ENCODE assay signal across 1 cellular context in the genomic region with DNA sequence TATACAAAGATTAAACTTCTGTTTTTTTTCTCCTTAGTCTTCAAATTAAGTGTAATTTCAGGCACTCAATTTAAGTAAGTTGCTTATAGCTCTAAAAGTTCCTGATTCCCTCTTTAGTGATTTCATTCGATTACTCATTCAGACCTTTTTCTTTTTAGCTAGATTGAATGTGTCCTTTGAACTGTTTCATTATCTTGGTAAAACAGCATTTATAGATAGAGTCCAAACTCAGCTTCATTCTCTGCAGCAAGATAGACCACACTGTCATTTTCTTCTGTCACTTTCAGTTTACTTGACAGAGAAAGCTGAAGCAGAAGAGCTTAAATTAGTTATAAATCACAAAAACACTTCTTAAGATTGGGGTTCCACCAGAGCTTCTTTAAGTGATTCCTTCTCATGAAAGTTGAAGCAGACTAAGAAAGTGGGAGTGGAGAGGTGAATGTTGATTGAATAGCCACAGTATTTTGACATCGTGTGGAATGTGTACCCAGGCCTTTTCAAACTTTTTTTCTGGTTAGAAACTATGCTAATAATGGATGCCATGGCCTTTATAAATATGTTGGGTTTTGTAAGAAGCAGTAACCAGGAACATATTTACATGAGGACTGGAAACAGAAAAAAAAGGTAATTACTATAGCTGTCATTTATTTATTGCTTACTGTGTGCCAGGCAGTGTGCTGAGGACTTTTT.
TF ChIP-seq lines count a peak whose summit lies in the region.

No MANE protein-coding gene starts in this region.

TF ChIP-seq in HepG2, 621 proteins besides CTCF, POLR2A, EP300 and RAD21:
- TF ChIP-seq MTA1 (CRISPR knock-in tag; IDR thresholded peaks at IDR 0.05; ENCODE audit: borderline replicate concordance) (no peak), ZNF33B (CRISPR knock-in tag; IDR thresholded peaks at IDR 0.05) (no peak), CEBPB (IDR thresholded peaks at IDR 0.05; ENCODE audit: borderline replicate concordance, low read depth, low read length) (no peak), TOPORS (CRISPR knock-in tag; IDR thresholded peaks at IDR 0.05) (no peak), SRF (IDR thresholded peaks at IDR 0.05; ENCODE audit: low read depth, low read length) (no peak), ISX (CRISPR knock-in tag; conservative IDR thresholded peaks at IDR 0.05) (no peak), ZC3H13 (CRISPR knock-in tag; IDR thresholded peaks at IDR 0.05) (no peak), AGO1 (IDR thresholded peaks at IDR 0.05; ENCODE audit: low read depth, low read length, poor library complexity, severe bottlenecking) (no peak), ZNF251 (CRISPR knock-in tag; IDR thresholded peaks at IDR 0.05) (no peak), DNMT1 (CRISPR knock-in tag; IDR thresholded peaks at IDR 0.05) (no peak), ZNF124 (CRISPR knock-in tag; IDR thresholded peaks at IDR 0.05) (no peak), RBM39 (IDR thresholded peaks at IDR 0.05; ENCODE audit: low read depth, low read length, poor library complexity, severe bottlenecking) (no peak)
- TF ChIP-seq, protein P1, sequence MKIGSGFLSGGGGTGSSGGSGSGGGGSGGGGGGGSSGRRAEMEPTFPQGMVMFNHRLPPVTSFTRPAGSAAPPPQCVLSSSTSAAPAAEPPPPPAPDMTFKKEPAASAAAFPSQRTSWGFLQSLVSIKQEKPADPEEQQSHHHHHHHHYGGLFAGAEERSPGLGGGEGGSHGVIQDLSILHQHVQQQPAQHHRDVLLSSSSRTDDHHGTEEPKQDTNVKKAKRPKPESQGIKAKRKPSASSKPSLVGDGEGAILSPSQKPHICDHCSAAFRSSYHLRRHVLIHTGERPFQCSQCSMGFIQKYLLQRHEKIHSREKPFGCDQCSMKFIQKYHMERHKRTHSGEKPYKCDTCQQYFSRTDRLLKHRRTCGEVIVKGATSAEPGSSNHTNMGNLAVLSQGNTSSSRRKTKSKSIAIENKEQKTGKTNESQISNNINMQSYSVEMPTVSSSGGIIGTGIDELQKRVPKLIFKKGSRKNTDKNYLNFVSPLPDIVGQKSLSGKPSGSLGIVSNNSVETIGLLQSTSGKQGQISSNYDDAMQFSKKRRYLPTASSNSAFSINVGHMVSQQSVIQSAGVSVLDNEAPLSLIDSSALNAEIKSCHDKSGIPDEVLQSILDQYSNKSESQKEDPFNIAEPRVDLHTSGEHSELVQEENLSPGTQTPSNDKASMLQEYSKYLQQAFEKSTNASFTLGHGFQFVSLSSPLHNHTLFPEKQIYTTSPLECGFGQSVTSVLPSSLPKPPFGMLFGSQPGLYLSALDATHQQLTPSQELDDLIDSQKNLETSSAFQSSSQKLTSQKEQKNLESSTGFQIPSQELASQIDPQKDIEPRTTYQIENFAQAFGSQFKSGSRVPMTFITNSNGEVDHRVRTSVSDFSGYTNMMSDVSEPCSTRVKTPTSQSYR (CRISPR knock-in tag; IDR thresholded peaks at IDR 0.05; ENCODE audit: borderline replicate concordance), result no peak
- TF ChIP-seq, protein P2, sequence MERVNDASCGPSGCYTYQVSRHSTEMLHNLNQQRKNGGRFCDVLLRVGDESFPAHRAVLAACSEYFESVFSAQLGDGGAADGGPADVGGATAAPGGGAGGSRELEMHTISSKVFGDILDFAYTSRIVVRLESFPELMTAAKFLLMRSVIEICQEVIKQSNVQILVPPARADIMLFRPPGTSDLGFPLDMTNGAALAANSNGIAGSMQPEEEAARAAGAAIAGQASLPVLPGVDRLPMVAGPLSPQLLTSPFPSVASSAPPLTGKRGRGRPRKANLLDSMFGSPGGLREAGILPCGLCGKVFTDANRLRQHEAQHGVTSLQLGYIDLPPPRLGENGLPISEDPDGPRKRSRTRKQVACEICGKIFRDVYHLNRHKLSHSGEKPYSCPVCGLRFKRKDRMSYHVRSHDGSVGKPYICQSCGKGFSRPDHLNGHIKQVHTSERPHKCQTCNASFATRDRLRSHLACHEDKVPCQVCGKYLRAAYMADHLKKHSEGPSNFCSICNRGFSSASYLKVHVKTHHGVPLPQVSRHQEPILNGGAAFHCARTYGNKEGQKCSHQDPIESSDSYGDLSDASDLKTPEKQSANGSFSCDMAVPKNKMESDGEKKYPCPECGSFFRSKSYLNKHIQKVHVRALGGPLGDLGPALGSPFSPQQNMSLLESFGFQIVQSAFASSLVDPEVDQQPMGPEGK (CRISPR knock-in tag; IDR thresholded peaks at IDR 0.05), result no peak
